Comparison of ENCODE assay signal across 1 cellular context in genomic region chr2:224181534-224182155, GRCh38.
TF ChIP-seq lines count a peak whose summit lies in the region.

No MANE protein-coding gene starts in this region.

TF ChIP-seq in GM23338, 12 proteins besides CTCF, POLR2A, EP300 and RAD21 (continued from another document):
- TF ChIP-seq, protein P1, sequence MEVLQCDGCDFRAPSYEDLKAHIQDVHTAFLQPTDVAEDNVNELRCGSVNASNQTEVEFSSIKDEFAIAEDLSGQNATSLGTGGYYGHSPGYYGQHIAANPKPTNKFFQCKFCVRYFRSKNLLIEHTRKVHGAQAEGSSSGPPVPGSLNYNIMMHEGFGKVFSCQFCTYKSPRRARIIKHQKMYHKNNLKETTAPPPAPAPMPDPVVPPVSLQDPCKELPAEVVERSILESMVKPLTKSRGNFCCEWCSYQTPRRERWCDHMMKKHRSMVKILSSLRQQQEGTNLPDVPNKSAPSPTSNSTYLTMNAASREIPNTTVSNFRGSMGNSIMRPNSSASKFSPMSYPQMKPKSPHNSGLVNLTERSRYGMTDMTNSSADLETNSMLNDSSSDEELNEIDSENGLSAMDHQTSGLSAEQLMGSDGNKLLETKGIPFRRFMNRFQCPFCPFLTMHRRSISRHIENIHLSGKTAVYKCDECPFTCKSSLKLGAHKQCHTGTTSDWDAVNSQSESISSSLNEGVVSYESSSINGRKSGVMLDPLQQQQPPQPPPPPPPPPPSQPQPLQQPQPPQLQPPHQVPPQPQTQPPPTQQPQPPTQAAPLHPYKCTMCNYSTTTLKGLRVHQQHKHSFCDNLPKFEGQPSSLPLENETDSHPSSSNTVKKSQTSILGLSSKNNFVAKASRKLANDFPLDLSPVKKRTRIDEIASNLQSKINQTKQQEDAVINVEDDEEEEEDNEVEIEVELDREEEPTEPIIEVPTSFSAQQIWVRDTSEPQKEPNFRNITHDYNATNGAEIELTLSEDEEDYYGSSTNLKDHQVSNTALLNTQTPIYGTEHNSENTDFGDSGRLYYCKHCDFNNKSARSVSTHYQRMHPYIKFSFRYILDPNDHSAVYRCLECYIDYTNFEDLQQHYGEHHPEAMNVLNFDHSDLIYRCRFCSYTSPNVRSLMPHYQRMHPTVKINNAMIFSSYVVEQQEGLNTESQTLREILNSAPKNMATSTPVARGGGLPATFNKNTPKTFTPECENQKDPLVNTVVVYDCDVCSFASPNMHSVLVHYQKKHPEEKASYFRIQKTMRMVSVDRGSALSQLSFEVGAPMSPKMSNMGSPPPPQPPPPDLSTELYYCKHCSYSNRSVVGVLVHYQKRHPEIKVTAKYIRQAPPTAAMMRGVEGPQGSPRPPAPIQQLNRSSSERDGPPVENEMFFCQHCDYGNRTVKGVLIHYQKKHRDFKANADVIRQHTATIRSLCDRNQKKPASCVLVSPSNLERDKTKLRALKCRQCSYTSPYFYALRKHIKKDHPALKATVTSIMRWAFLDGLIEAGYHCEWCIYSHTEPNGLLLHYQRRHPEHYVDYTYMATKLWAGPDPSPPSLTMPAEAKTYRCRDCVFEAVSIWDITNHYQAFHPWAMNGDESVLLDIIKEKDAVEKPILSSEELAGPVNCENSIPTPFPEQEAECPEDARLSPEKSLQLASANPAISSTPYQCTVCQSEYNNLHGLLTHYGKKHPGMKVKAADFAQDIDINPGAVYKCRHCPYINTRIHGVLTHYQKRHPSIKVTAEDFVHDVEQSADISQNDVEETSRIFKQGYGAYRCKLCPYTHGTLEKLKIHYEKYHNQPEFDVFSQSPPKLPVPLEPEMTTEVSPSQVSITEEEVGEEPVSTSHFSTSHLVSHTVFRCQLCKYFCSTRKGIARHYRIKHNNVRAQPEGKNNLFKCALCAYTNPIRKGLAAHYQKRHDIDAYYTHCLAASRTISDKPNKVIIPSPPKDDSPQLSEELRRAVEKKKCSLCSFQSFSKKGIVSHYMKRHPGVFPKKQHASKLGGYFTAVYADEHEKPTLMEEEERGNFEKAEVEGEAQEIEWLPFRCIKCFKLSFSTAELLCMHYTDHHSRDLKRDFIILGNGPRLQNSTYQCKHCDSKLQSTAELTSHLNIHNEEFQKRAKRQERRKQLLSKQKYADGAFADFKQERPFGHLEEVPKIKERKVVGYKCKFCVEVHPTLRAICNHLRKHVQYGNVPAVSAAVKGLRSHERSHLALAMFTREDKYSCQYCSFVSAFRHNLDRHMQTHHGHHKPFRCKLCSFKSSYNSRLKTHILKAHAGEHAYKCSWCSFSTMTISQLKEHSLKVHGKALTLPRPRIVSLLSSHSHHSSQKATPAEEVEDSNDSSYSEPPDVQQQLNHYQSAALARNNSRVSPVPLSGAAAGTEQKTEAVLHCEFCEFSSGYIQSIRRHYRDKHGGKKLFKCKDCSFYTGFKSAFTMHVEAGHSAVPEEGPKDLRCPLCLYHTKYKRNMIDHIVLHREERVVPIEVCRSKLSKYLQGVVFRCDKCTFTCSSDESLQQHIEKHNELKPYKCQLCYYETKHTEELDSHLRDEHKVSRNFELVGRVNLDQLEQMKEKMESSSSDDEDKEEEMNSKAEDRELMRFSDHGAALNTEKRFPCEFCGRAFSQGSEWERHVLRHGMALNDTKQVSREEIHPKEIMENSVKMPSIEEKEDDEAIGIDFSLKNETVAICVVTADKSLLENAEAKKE (CRISPR knock-in tag; IDR thresholded peaks at IDR 0.05) = no peak
- TF ChIP-seq ZNF114 (CRISPR knock-in tag; IDR thresholded peaks at IDR 0.05) (no peak), POLR2AphosphoS5 (IDR thresholded peaks at IDR 0.05; ENCODE audit: low read depth) (no peak), NANOG (IDR thresholded peaks at IDR 0.05; ENCODE audit: borderline replicate concordance) (no peak), JUNB (IDR thresholded peaks at IDR 0.05; ENCODE audit: unreplicated experiment) (no peak), EZH2phosphoT487 (IDR thresholded peaks at IDR 0.05; ENCODE audit: unreplicated experiment) (no peak), STAT1 (IDR thresholded peaks at IDR 0.05; ENCODE audit: unreplicated experiment) (no peak), ZNF331 (CRISPR knock-in tag; IDR thresholded peaks at IDR 0.05; ENCODE audit: low read depth) (no peak), CREB1 (CRISPR knock-in tag; IDR thresholded peaks at IDR 0.05; ENCODE audit: low read depth) (no peak), ETS1 (IDR thresholded peaks at IDR 0.05) (no peak)
- TF ChIP-seq, protein P2, sequence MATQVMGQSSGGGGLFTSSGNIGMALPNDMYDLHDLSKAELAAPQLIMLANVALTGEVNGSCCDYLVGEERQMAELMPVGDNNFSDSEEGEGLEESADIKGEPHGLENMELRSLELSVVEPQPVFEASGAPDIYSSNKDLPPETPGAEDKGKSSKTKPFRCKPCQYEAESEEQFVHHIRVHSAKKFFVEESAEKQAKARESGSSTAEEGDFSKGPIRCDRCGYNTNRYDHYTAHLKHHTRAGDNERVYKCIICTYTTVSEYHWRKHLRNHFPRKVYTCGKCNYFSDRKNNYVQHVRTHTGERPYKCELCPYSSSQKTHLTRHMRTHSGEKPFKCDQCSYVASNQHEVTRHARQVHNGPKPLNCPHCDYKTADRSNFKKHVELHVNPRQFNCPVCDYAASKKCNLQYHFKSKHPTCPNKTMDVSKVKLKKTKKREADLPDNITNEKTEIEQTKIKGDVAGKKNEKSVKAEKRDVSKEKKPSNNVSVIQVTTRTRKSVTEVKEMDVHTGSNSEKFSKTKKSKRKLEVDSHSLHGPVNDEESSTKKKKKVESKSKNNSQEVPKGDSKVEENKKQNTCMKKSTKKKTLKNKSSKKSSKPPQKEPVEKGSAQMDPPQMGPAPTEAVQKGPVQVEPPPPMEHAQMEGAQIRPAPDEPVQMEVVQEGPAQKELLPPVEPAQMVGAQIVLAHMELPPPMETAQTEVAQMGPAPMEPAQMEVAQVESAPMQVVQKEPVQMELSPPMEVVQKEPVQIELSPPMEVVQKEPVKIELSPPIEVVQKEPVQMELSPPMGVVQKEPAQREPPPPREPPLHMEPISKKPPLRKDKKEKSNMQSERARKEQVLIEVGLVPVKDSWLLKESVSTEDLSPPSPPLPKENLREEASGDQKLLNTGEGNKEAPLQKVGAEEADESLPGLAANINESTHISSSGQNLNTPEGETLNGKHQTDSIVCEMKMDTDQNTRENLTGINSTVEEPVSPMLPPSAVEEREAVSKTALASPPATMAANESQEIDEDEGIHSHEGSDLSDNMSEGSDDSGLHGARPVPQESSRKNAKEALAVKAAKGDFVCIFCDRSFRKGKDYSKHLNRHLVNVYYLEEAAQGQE (IDR thresholded peaks at IDR 0.05; ENCODE audit: unreplicated experiment) = no peak
